22 cellular contexts compared by ENCODE assay signal in genomic region chr21:41325138-41325537, GRCh38. TPM values are rescaled to one million over a fixed set of nuclear protein-coding genes. Genes with fewer than 3 reads are reported as not detected.
DNase-seq lines count a peak whose midpoint lies in the region; ATAC-seq and TF ChIP-seq lines count a peak whose summit lies in the region.
"Had no signal": no experiment of that assay in that cellular context is flagged by ENCODE, and none has a peak within 500 bp of the region (broad histone marks: within the 10 kb centered on the region; RNA-seq: fewer than 3 reads in every experiment).

No MANE protein-coding gene starts in this region.

- H3K4me3 ChIP-seq in prostate gland: no peak overlapping the region
- H3K4me3 ChIP-seq: BLaER1 had no signal

- in situ Hi-C loops in SK-MEL-5 (cut with HindIII; ENCODE audit: low pct_unique_long_range_greater_than_20kb, low sequenced_read_pairs): no loop called here

- ATAC-seq in GM21528 (IDR thresholded peaks at IDR 0.05; ENCODE audit: low FRiP score, unreplicated experiment): no peak

- peaks cover 18% of the 10 kb centered on the region for H3K4me1 ChIP-seq in prostate gland (replicated peaks)
- H3K4me1 ChIP-seq: BE2C had no signal

- no peaks in the 10 kb centered on the region for H3K9me3 ChIP-seq in prostate gland
- H3K9me3 ChIP-seq: BE2C, BLaER1, Caco-2 had no signal

- no peaks in the 10 kb centered on the region for H3K36me3 ChIP-seq in prostate gland
- H3K36me3 ChIP-seq: BE2C, BLaER1 had no signal

- no peak for TF ChIP-seq CTCF in prostate gland (IDR thresholded peaks at IDR 0.05)

- no peaks in the 10 kb centered on the region for H3K27me3 ChIP-seq in prostate gland (replicated peaks; ENCODE audit: insufficient read depth)
- H3K27me3 ChIP-seq: BE2C, BLaER1 had no signal

- peak overlapping the region in 1 of 2 donors; percentile 32 for H3K27ac ChIP-seq in prostate gland
- H3K27ac ChIP-seq: BLaER1 had no signal

- intact Hi-C loops in prostate gland (cut with DNase I): no loop called here

- TF ChIP-seq POLR2A in prostate gland (IDR thresholded peaks at IDR 0.05): no peak

- DNase-seq in COLO829 (ENCODE audit: low spot score): peak; percentile 57
- DNase-seq in NCI-H526 treated with DMSO at 0.1 percent for 48 hours (lab: John Stamatoyannopoulos, UW): peak; percentile 5
- peak; percentile 58 for DNase-seq in SK-MEL-5 (ENCODE audit: low read depth, low spot score)
- DNase-seq in foreskin melanocyte: peak; percentile 21
- DNase-seq in prostate gland (ENCODE audit: low spot score): no peak
- no peak for DNase-seq in HUDEP-2 (lab: John Stamatoyannopoulos, UW; ENCODE audit: unreplicated experiment in 76 of 76)
- no peak for DNase-seq in cerebellum (ENCODE audit: low spot score)
- DNase-seq: 8988T; ACHN; BE2C; C1 segment of cervical spinal cord; Caco-2; Calu3; CD4-positive, alpha-beta memory T cell; CD4-positive, CD25-positive, alpha-beta regulatory T cell; CD8-positive, alpha-beta memory T cell; DMS79 treated with DMSO at 0.1 percent for 48 hours; GF-D8 had no signal

- 68% methylated on average over 1 of the region's 1 CpG for WGBS in prostate gland

RNA-seq across cellular contexts. Expression of gene FAM3B, which starts 8.5 kb away (rescaled TPM):
- total RNA-seq in SK-MEL-5 (2014; rRNA removed; shearing (Covaris generic)): not detected in 2 replicates
- 0.45 TPM in 1 of 2 replicates, not detected in the other for polyA plus RNA-seq in SK-MEL-5 (2015; cell fraction: cytosol; rRNA removed)
- not detected in 2 replicates for polyA plus RNA-seq in SK-MEL-5 (2015; cell fraction: nucleus; rRNA removed)
- total RNA-seq in prostate gland (10 to 100 TPM; 19.4 to 63.6 TPM), cerebellum (not detected)
- total RNA-seq: A673; CD4-positive, alpha-beta memory T cell; CD4-positive, CD25-positive, alpha-beta regulatory T cell; CD8-positive, alpha-beta memory T cell had no signal
- polyA plus RNA-seq: AG04450; CD4-positive, alpha-beta memory T cell; CD4-positive, CD25-positive, alpha-beta regulatory T cell; CD8-positive, alpha-beta memory T cell had no signal

RNA-seq across cellular contexts. Expression of gene MX2, which starts 36.7 kb away (rescaled TPM):
- total RNA-seq in SK-MEL-5 (2014; rRNA removed; shearing (Covaris generic)): not detected in 2 replicates
- not detected in 2 replicates for polyA plus RNA-seq in SK-MEL-5 (2015; cell fraction: cytosol; rRNA removed)
- polyA plus RNA-seq in SK-MEL-5 (2015; cell fraction: nucleus; rRNA removed): not detected in 2 replicates
- total RNA-seq in prostate gland: 1 to 10 TPM; 1.7 to 4.9 TPM
- 0.36 TPM for total RNA-seq in cerebellum
- total RNA-seq: A673 had no signal

Comparison
In these comparisons a context has a peak if more than half of its experiments do, and no peak if none do; other contexts are left out.
1. DNase-seq: peak in COLO829 (single experiment), NCI-H526 treated with DMSO at 0.1 percent for 48 hours (single experiment), SK-MEL-5 (single experiment) and foreskin melanocyte (single experiment); none in prostate gland (single experiment), HUDEP-2 (0 of 76) and cerebellum (single experiment).
2. RNA of gene FAM3B, which starts 8.5 kb away (total RNA-seq): 19.4 to 63.6 TPM in prostate gland; not detected in cerebellum (single experiment) and not detected in SK-MEL-5; every median in the first group is over 10 times any median in the second.